3 cellular contexts compared by ENCODE assay signal in the genomic region with DNA sequence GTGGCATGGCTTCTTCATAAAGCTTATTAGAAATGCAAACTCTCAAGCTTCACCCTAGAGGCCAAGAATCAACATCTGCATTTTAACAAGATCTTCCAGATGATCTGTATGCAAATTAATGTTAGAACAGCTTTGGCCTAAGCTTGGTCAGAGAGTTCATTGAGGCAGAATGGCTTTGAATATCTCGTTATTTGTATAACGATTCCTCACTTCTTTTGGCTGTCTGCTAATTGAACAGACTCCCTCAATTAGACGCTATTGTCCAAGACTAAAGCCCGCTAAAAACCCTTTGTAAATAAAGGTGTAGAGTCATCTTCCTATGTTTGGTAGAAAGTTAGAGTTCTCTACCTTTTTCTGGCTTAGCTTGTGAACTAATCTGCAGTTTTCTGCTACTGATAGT.
"Had no signal": no experiment of that assay in that cellular context is flagged by ENCODE, and none has a peak within 500 bp of the region (broad histone marks: within the 10 kb centered on the region; RNA-seq: fewer than 3 reads in every experiment).

No MANE protein-coding gene starts in this region.

- H3K4me3 ChIP-seq: GM23338 had no signal

- H3K4me2 ChIP-seq: GM23338 had no signal

- DNase-seq: H9, HCEC 1CT had no signal
